1 cellular context compared by ENCODE assay signal in the genomic region with DNA sequence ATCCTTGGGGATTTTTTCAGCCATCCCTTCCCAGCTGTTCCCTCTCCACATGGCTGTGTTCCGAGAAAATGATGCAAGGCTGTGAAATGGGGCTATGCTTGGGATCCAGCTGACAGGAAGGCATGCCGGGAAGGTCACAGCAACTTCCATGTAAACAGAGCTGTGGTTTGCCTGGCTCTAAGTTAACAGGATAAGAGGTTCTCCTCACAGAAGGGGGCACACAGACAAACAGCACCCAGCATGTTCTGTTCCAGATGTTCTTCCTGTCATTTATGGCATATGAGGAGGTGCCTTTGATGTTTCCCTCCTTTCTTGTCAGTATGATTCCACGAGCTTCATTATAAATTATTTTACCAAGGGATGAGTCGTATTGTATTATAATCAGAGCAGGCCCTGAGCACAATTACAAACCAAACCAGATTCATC.
TF ChIP-seq lines count a peak whose summit lies in the region.

No MANE protein-coding gene starts in this region.

TF ChIP-seq in GM23338, 12 proteins besides CTCF, POLR2A, EP300 and RAD21 (continued from another document):
- TF ChIP-seq, protein P1, sequence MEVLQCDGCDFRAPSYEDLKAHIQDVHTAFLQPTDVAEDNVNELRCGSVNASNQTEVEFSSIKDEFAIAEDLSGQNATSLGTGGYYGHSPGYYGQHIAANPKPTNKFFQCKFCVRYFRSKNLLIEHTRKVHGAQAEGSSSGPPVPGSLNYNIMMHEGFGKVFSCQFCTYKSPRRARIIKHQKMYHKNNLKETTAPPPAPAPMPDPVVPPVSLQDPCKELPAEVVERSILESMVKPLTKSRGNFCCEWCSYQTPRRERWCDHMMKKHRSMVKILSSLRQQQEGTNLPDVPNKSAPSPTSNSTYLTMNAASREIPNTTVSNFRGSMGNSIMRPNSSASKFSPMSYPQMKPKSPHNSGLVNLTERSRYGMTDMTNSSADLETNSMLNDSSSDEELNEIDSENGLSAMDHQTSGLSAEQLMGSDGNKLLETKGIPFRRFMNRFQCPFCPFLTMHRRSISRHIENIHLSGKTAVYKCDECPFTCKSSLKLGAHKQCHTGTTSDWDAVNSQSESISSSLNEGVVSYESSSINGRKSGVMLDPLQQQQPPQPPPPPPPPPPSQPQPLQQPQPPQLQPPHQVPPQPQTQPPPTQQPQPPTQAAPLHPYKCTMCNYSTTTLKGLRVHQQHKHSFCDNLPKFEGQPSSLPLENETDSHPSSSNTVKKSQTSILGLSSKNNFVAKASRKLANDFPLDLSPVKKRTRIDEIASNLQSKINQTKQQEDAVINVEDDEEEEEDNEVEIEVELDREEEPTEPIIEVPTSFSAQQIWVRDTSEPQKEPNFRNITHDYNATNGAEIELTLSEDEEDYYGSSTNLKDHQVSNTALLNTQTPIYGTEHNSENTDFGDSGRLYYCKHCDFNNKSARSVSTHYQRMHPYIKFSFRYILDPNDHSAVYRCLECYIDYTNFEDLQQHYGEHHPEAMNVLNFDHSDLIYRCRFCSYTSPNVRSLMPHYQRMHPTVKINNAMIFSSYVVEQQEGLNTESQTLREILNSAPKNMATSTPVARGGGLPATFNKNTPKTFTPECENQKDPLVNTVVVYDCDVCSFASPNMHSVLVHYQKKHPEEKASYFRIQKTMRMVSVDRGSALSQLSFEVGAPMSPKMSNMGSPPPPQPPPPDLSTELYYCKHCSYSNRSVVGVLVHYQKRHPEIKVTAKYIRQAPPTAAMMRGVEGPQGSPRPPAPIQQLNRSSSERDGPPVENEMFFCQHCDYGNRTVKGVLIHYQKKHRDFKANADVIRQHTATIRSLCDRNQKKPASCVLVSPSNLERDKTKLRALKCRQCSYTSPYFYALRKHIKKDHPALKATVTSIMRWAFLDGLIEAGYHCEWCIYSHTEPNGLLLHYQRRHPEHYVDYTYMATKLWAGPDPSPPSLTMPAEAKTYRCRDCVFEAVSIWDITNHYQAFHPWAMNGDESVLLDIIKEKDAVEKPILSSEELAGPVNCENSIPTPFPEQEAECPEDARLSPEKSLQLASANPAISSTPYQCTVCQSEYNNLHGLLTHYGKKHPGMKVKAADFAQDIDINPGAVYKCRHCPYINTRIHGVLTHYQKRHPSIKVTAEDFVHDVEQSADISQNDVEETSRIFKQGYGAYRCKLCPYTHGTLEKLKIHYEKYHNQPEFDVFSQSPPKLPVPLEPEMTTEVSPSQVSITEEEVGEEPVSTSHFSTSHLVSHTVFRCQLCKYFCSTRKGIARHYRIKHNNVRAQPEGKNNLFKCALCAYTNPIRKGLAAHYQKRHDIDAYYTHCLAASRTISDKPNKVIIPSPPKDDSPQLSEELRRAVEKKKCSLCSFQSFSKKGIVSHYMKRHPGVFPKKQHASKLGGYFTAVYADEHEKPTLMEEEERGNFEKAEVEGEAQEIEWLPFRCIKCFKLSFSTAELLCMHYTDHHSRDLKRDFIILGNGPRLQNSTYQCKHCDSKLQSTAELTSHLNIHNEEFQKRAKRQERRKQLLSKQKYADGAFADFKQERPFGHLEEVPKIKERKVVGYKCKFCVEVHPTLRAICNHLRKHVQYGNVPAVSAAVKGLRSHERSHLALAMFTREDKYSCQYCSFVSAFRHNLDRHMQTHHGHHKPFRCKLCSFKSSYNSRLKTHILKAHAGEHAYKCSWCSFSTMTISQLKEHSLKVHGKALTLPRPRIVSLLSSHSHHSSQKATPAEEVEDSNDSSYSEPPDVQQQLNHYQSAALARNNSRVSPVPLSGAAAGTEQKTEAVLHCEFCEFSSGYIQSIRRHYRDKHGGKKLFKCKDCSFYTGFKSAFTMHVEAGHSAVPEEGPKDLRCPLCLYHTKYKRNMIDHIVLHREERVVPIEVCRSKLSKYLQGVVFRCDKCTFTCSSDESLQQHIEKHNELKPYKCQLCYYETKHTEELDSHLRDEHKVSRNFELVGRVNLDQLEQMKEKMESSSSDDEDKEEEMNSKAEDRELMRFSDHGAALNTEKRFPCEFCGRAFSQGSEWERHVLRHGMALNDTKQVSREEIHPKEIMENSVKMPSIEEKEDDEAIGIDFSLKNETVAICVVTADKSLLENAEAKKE (CRISPR knock-in tag; IDR thresholded peaks at IDR 0.05): no peak
- TF ChIP-seq NANOG (IDR thresholded peaks at IDR 0.05; ENCODE audit: borderline replicate concordance) (no peak), CREB1 (CRISPR knock-in tag; IDR thresholded peaks at IDR 0.05; ENCODE audit: low read depth) (no peak), ZNF114 (CRISPR knock-in tag; IDR thresholded peaks at IDR 0.05) (no peak), EZH2phosphoT487 (IDR thresholded peaks at IDR 0.05; ENCODE audit: unreplicated experiment) (no peak), ZNF331 (CRISPR knock-in tag; IDR thresholded peaks at IDR 0.05; ENCODE audit: low read depth) (no peak), EZH2 (IDR thresholded peaks at IDR 0.05; ENCODE audit: low read depth, unreplicated experiment) (no peak), JUNB (IDR thresholded peaks at IDR 0.05; ENCODE audit: unreplicated experiment) (no peak)
- TF ChIP-seq, protein P2, sequence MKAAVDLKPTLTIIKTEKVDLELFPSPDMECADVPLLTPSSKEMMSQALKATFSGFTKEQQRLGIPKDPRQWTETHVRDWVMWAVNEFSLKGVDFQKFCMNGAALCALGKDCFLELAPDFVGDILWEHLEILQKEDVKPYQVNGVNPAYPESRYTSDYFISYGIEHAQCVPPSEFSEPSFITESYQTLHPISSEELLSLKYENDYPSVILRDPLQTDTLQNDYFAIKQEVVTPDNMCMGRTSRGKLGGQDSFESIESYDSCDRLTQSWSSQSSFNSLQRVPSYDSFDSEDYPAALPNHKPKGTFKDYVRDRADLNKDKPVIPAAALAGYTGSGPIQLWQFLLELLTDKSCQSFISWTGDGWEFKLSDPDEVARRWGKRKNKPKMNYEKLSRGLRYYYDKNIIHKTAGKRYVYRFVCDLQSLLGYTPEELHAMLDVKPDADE (IDR thresholded peaks at IDR 0.05): no peak
- TF ChIP-seq, protein P3, sequence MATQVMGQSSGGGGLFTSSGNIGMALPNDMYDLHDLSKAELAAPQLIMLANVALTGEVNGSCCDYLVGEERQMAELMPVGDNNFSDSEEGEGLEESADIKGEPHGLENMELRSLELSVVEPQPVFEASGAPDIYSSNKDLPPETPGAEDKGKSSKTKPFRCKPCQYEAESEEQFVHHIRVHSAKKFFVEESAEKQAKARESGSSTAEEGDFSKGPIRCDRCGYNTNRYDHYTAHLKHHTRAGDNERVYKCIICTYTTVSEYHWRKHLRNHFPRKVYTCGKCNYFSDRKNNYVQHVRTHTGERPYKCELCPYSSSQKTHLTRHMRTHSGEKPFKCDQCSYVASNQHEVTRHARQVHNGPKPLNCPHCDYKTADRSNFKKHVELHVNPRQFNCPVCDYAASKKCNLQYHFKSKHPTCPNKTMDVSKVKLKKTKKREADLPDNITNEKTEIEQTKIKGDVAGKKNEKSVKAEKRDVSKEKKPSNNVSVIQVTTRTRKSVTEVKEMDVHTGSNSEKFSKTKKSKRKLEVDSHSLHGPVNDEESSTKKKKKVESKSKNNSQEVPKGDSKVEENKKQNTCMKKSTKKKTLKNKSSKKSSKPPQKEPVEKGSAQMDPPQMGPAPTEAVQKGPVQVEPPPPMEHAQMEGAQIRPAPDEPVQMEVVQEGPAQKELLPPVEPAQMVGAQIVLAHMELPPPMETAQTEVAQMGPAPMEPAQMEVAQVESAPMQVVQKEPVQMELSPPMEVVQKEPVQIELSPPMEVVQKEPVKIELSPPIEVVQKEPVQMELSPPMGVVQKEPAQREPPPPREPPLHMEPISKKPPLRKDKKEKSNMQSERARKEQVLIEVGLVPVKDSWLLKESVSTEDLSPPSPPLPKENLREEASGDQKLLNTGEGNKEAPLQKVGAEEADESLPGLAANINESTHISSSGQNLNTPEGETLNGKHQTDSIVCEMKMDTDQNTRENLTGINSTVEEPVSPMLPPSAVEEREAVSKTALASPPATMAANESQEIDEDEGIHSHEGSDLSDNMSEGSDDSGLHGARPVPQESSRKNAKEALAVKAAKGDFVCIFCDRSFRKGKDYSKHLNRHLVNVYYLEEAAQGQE (IDR thresholded peaks at IDR 0.05; ENCODE audit: unreplicated experiment): no peak
